ENCODE assay signal across 19 cellular contexts in the genomic region with DNA sequence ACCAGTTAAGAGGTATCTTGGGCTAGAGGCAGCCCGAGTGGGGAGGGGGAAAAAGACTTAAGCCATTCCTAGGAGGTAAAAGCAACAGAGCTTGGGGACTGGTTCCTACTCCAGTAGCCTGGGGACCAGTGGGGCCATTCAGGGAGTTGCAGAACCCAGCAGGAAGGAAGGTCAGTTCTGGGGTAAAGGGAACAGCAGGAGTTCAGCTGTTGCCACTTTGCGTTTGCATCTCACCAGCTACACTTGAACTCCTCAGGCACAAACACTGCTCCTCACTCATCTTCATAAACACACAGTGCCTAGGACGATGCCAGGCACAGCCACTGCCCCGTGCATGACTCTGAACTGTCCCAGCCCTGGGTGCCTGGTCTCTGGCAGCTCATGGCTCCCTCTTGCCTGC.
"Had no signal": no experiment of that assay in that cellular context is flagged by ENCODE, and none has a peak within 500 bp of the region (broad histone marks: within the 10 kb centered on the region; RNA-seq: fewer than 3 reads in every experiment).

No MANE protein-coding gene starts in this region.

- H3K9me3 ChIP-seq: esophagus muscularis mucosa, gastrocnemius medialis, heart right ventricle, psoas muscle, tibial nerve, upper lobe of right lung, vagina had no signal

- H3K4me3 ChIP-seq: esophagus muscularis mucosa, gastrocnemius medialis, heart right ventricle, psoas muscle, skin epidermis, tibial nerve, upper lobe of right lung, vagina had no signal

- H3K36me3 ChIP-seq: esophagus muscularis mucosa, gastrocnemius medialis, heart right ventricle, tibial nerve, upper lobe of right lung, vagina had no signal

- DNase-seq: effector memory CD8-positive, alpha-beta T cell; gastrocnemius medialis; heart right ventricle; hypothalamus; islet precursor cell; mammary epithelial cell; naive thymus-derived CD4-positive, alpha-beta T cell; nephron progenitor cell; psoas muscle; retina; stimulated activated naive CD4-positive, alpha-beta T cell treated with Interleukin-2 at 50 U/mL for 16 hours; upper lobe of right lung had no signal

- ATAC-seq: effector memory CD8-positive, alpha-beta T cell; gastrocnemius medialis; heart right ventricle; left lobe of liver; naive thymus-derived CD4-positive, alpha-beta T cell; psoas muscle; sciatic nerve; upper lobe of right lung had no signal

- H3K27ac ChIP-seq: epithelial cell of prostate, esophagus muscularis mucosa, gastrocnemius medialis, heart right ventricle, psoas muscle, skin epidermis, tibial nerve, upper lobe of right lung, vagina had no signal
